Comparison of ENCODE assay signal across 22 cellular contexts in genomic region chr16:15913046-15913698, GRCh38. TPM values are rescaled to one million over a fixed set of nuclear protein-coding genes. Genes with fewer than 3 reads are reported as not detected.
DNase-seq lines count a peak whose midpoint lies in the region; ATAC-seq, FAIRE-seq and TF ChIP-seq lines count a peak whose summit lies in the region.
"Had no signal": no experiment of that assay in that cellular context is flagged by ENCODE, and none has a peak within 500 bp of the region (broad histone marks: within the 10 kb centered on the region; RNA-seq: fewer than 3 reads in every experiment).

No MANE protein-coding gene starts in this region.

- TF ChIP-seq POLR2A in HepG2 (IDR thresholded peaks at IDR 0.05; ENCODE audit: insufficient read depth in 1 of 2, low read depth in 2 of 2, low read length in 2 of 2) = no peak
- no peak for TF ChIP-seq POLR2A in right lobe of liver (IDR thresholded peaks at IDR 0.05)

- BruUV-seq in HepG2 (replicated peaks; lab: Mats Ljungman, UMichigan) = no TSS peak
- BruUV-seq in Calu3 (replicated peaks; lab: Mats Ljungman, UMichigan) = no TSS peak

- H3K36me3 ChIP-seq in HepG2 (replicated peaks in 1 of 2; ENCODE audit: control insufficient read depth in 1 of 2, insufficient read depth in 2 of 2, low read length in 2 of 2) (no peaks in the 10 kb centered on the region), right lobe of liver (no peaks in the 10 kb centered on the region), thymus (ENCODE audit: control insufficient read depth, insufficient read depth) (no peaks in the 10 kb centered on the region)
- H3K36me3 ChIP-seq: cardiac muscle cell, heart right ventricle, prostate gland, transverse colon had no signal

- TF ChIP-seq EP300 in HepG2 (IDR thresholded peaks at IDR 0.05; ENCODE audit: low read depth in 2 of 2, low read length in 2 of 2) = no peak
- TF ChIP-seq EP300 in HepG2 (CRISPR knock-in tag; IDR thresholded peaks at IDR 0.05; ENCODE audit: borderline replicate concordance) = no peak

- no peak overlapping the region for H3K27ac ChIP-seq in HepG2 (ENCODE audit: extremely low read length, insufficient read depth, low read length)
- H3K27ac ChIP-seq in right lobe of liver = no peak overlapping the region
- peak overlapping the region; percentile 3 for H3K27ac ChIP-seq in thymus (ENCODE audit: low read depth)
- H3K27ac ChIP-seq: cardiac muscle cell, heart right ventricle, prostate gland, transverse colon had no signal

- peak overlapping the region; percentile 78 to 84 for H3K27ac Mint-ChIP-seq in T-cell
- no peak overlapping the region for H3K27ac Mint-ChIP-seq in dendritic cell treated with granulocyte-macrophage colony-stimulating factor and Interleukin-4, amounts not matched to agents 40 ng/mL and 50 ng/mL, for 4 days
- no peak overlapping the region for H3K27ac Mint-ChIP-seq in Calu3 (ENCODE audit: unreplicated experiment)
- H3K27ac Mint-ChIP-seq: endodermal cell, H9, nephron had no signal

- H3K4me3 ChIP-seq in HepG2 (replicated peaks in 1 of 3; ENCODE audit: insufficient read depth in 1 of 3, low read depth in 2 of 3, low read length in 3 of 3) (no peak overlapping the region), right lobe of liver (no peak overlapping the region), thymus (ENCODE audit: low read length) (no peak overlapping the region)
- H3K4me3 ChIP-seq: cardiac muscle cell, heart right ventricle, prostate gland, transverse colon had no signal

- CTCF ChIA-PET in HepG2 (lab: Yijun Ruan, JAX; ENCODE audit: low intra/inter-chr PET ratio, low total read pairs) (no interaction called here), T-cell (lab: Charles Lee) (no interaction called here), Calu3 (lab: Charles Lee) (no interaction called here)

- H3K27me3 Mint-ChIP-seq in T-cell (no peaks in the 10 kb centered on the region), Calu3 (ENCODE audit: unreplicated experiment) (no peaks in the 10 kb centered on the region)
- H3K27me3 Mint-ChIP-seq in dendritic cell treated with granulocyte-macrophage colony-stimulating factor and Interleukin-4, amounts not matched to agents 40 ng/mL and 50 ng/mL, for 4 days = no peaks in the 10 kb centered on the region

- no peak for TF ChIP-seq RAD21 in HepG2 (CRISPR knock-in tag; IDR thresholded peaks at IDR 0.05)

- no peak for DNase-seq in HepG2 (ENCODE audit: low spot score)
- DNase-seq in right lobe of liver = no peak
- no peak for DNase-seq in T-cell
- DNase-seq in NCI-H774 (lab: John Stamatoyannopoulos, UW) = no peak
- DNase-seq in GM13977 (ENCODE audit: low spot score) = no peak
- DNase-seq in Calu3 = no peak
- DNase-seq: DMS53, endodermal cell, H9, heart right ventricle, NCI-H2081 treated with DMSO at 0.1 percent for 48 hours, NCI-H524, PC-3 had no signal

- WGBS in HepG2 (ENCODE audit: low lambda C conversion rate) = 28% methylated on average over 7 of the region's 7 CpGs
- WGBS in right lobe of liver (ENCODE audit: insufficient coverage, low coverage, low lambda C conversion rate, missing lambda C conversion rate) = 52% methylated on average over 7 of the region's 7 CpGs
- 87% methylated on average over 7 of the region's 7 CpGs for WGBS in thymus

- no peaks in the 10 kb centered on the region for H4K20me1 ChIP-seq in HepG2 (ENCODE audit: insufficient read depth, low read length)

- H3K27me3 ChIP-seq in HepG2 (ENCODE audit: control insufficient read depth in 1 of 2, insufficient read depth in 2 of 2, low read length in 2 of 2) = no peaks in the 10 kb centered on the region; a peak in 1 of 5 replicates
- no peaks in the 10 kb centered on the region for H3K27me3 ChIP-seq in right lobe of liver
- H3K27me3 ChIP-seq in thymus (ENCODE audit: control insufficient read depth, insufficient read depth) = no peaks in the 10 kb centered on the region
- H3K27me3 ChIP-seq: cardiac muscle cell, heart right ventricle, transverse colon had no signal

- in situ Hi-C loops in HepG2 (cut with HindIII; ENCODE audit: extremely low pct_ligation_motif_present, low pct_unique_long_range_greater_than_20kb) = no loop called here
- in situ Hi-C loops in GM13977 (cut with MboI; ENCODE audit: low pct_unique_long_range_greater_than_20kb, low sequenced_read_pairs, unreplicated experiment) = no loop called here

- no peak for FAIRE-seq in HepG2 (lab: Jason Lieb, UNC)
- FAIRE-seq: small intestine, TTC549 had no signal

- no peaks in the 10 kb centered on the region for H3K9me3 Mint-ChIP-seq in T-cell
- no peaks in the 10 kb centered on the region for H3K9me3 Mint-ChIP-seq in dendritic cell treated with granulocyte-macrophage colony-stimulating factor and Interleukin-4, amounts not matched to agents 40 ng/mL and 50 ng/mL, for 4 days
- H3K9me3 Mint-ChIP-seq in Calu3 (ENCODE audit: low read depth, unreplicated experiment) = no peaks in the 10 kb centered on the region
- H3K9me3 Mint-ChIP-seq: H9, nephron had no signal

- no peak overlapping the region for H3K9ac ChIP-seq in HepG2 (ENCODE audit: insufficient read depth, low read depth, low read length)

- peak overlapping the region; percentile 14; the same call in 1 of the 2 replicates for H3K4me2 ChIP-seq in HepG2 (ENCODE audit: low read depth, low read length)

- TF ChIP-seq CTCF in HepG2 (CRISPR knock-in tag; IDR thresholded peaks at IDR 0.05) (no peak), right lobe of liver (IDR thresholded peaks at IDR 0.05) (no peak), GM13977 (IDR thresholded peaks at IDR 0.05; ENCODE audit: extremely low read depth, insufficient read depth, missing control alignments) (no peak), Calu3 (IDR thresholded peaks at IDR 0.05; ENCODE audit: unreplicated experiment) (no peak)

- H3K4me1 ChIP-seq in HepG2 (ENCODE audit: insufficient read depth, low read length) (peaks cover 21% of the 10 kb centered on the region), right lobe of liver (no peaks in the 10 kb centered on the region), thymus (ENCODE audit: control insufficient read depth, insufficient read depth, low read length) (peaks cover 3% of the 10 kb centered on the region)
- H3K4me1 ChIP-seq: heart right ventricle, prostate gland had no signal

- H3K4me1 Mint-ChIP-seq in T-cell (peaks cover 15 to 20% (median 19%) of the 10 kb centered on the region in 3 donors), Calu3 (ENCODE audit: low read depth, unreplicated experiment) (no peaks in the 10 kb centered on the region)
- peaks cover 9% of the 10 kb centered on the region for H3K4me1 Mint-ChIP-seq in dendritic cell treated with granulocyte-macrophage colony-stimulating factor and Interleukin-4, amounts not matched to agents 40 ng/mL and 50 ng/mL, for 4 days (ENCODE audit: low read depth)
- H3K4me1 Mint-ChIP-seq: endodermal cell, nephron had no signal

- intact Hi-C loops in HepG2 (cut with micrococcal nuclease; ENCODE audit: unreplicated experiment) (no loop called here), right lobe of liver (cut with DNase I) (no loop called here), Calu3 (cut with micrococcal nuclease; ENCODE audit: unreplicated experiment) (no loop called here)
- intact Hi-C loops in dendritic cell treated with granulocyte-macrophage colony-stimulating factor and Interleukin-4, amounts not matched to agents 40 ng/mL and 50 ng/mL, for 4 days (cut with micrococcal nuclease) = no loop called here

- H3K36me3 Mint-ChIP-seq in T-cell = no peaks in the 10 kb centered on the region
- H3K36me3 Mint-ChIP-seq in dendritic cell treated with granulocyte-macrophage colony-stimulating factor and Interleukin-4, amounts not matched to agents 40 ng/mL and 50 ng/mL, for 4 days (ENCODE audit: low read depth) = no peaks in the 10 kb centered on the region
- no peaks in the 10 kb centered on the region for H3K36me3 Mint-ChIP-seq in Calu3 (ENCODE audit: insufficient read depth, unreplicated experiment)

- POLR2A ChIA-PET in HepG2 (lab: Yijun Ruan, JAX) (interaction anchor here (1.6 kb wide), 1 partner anchor 14 kb away, joined by 3 read pairs; no protein-coding TSS in a partner anchor), T-cell (lab: Charles Lee) (interaction anchor here in 1 of 2 donors (0.6 kb wide), 1 partner anchor 147 kb away, joined by 3 read pairs; no protein-coding TSS in a partner anchor)

- H3K9me3 ChIP-seq in HepG2 (ENCODE audit: low read length) (no peaks in the 10 kb centered on the region), right lobe of liver (no peaks in the 10 kb centered on the region), thymus (ENCODE audit: control insufficient read depth) (no peaks in the 10 kb centered on the region)
- H3K9me3 ChIP-seq: heart right ventricle, prostate gland, transverse colon had no signal

- H3K4me3 Mint-ChIP-seq in T-cell (peak overlapping the region; percentile 17 to 70 (median 35)), Calu3 (ENCODE audit: low read depth, unreplicated experiment) (no peak overlapping the region)
- peak overlapping the region; percentile 24 for H3K4me3 Mint-ChIP-seq in dendritic cell treated with granulocyte-macrophage colony-stimulating factor and Interleukin-4, amounts not matched to agents 40 ng/mL and 50 ng/mL, for 4 days
- H3K4me3 Mint-ChIP-seq: endodermal cell, H9, nephron had no signal

- ATAC-seq in HepG2 (no peak), right lobe of liver (no peak), T-cell (replicated peaks in 1 of 4) (no peak)
- ATAC-seq: heart right ventricle, PC-3 had no signal

- H2AFZ ChIP-seq in HepG2 (ENCODE audit: low read length) = no peak overlapping the region

- no peaks in the 10 kb centered on the region for H3K79me2 ChIP-seq in HepG2 (ENCODE audit: insufficient read depth, low read length)

RNA-seq across cellular contexts. Expression of gene CEP20, which starts 24.8 kb away (rescaled TPM):
- total RNA-seq in HepG2 (2016; rRNA removed; fragmentation: Illumina TruSeq; extraction: Trizol) (54.1 and 84.4 TPM in 2 replicates), right lobe of liver (10 to 100 TPM; 13.3 to 28.3 (median 18.3) TPM), T-cell (10 to 100 TPM; 17.2 to 25.9 (median 25.2) TPM), Calu3 (2022) (44.0 and 52.4 TPM in 2 replicates)
- 22.6 and 28.5 TPM in 2 replicates for total RNA-seq in HepG2 (2016; cell fraction: cytosol; rRNA removed; fragmentation: Illumina TruSeq; extraction: Trizol; ENCODE audit: low read depth)
- 61.5 and 89.9 TPM in 2 replicates for total RNA-seq in HepG2 (2016; cell fraction: insoluble cytoplasmic fraction; rRNA removed; fragmentation: Illumina TruSeq; extraction: Trizol)
- total RNA-seq in HepG2 (2016; cell fraction: membrane; rRNA removed; fragmentation: Illumina TruSeq; extraction: Trizol) = 54.3 and 65.9 TPM in 2 replicates
- 25.7 and 28.2 TPM in 2 replicates for total RNA-seq in HepG2 (2016; cell fraction: nucleus; rRNA removed; fragmentation: Illumina TruSeq; extraction: Trizol)
- polyA plus RNA-seq in HepG2 (2011; rRNA removed) (30.2 and 53.0 TPM in 2 replicates), thymus (34.0 TPM)
- 17.3 and 23.5 TPM in 2 replicates for polyA plus RNA-seq in HepG2 (2011; cell fraction: cytosol; rRNA removed)
- 4.7 and 7.5 TPM in 2 replicates for polyA plus RNA-seq in HepG2 (2011; cell fraction: nucleus; rRNA removed)
- 40.3 and 58.2 TPM in 2 replicates for polyA plus RNA-seq in HepG2 (2012)
- 22.4 and 22.6 TPM in 2 replicates for polyA plus RNA-seq in HepG2 (2016; cell fraction: cytosol; fragmentation: Illumina TruSeq; extraction: Trizol; ENCODE audit: low read depth)
- 106 and 119 TPM in 2 replicates for polyA plus RNA-seq in HepG2 (2016; cell fraction: insoluble cytoplasmic fraction; fragmentation: Illumina TruSeq; extraction: Trizol; ENCODE audit: low read depth)
- 48.2 and 52.2 TPM in 2 replicates for polyA plus RNA-seq in HepG2 (2016; cell fraction: membrane; fragmentation: Illumina TruSeq; extraction: Trizol; ENCODE audit: low read depth)
- polyA plus RNA-seq in HepG2 (2016; cell fraction: nucleus; fragmentation: Illumina TruSeq; extraction: Trizol; ENCODE audit: insufficient read depth, low read depth) = 47.9 and 51.6 TPM in 2 replicates
- polyA minus RNA-seq in HepG2 (2011; rRNA and poly(A)+ RNA removed; ENCODE audit: low replicate concordance) = 10.7 and 14.1 TPM in 2 replicates
- polyA minus RNA-seq in HepG2 (2011; cell fraction: cytosol; rRNA and poly(A)+ RNA removed) = 27.9 and 32.3 TPM in 2 replicates
- polyA minus RNA-seq in HepG2 (2011; cell fraction: nucleus; rRNA and poly(A)+ RNA removed) = 14.0 and 15.2 TPM in 2 replicates

RNA-seq across cellular contexts. Expression of gene ABCC1, which starts 36.2 kb away (rescaled TPM):
- total RNA-seq in HepG2 (2016; rRNA removed; fragmentation: Illumina TruSeq; extraction: Trizol) = 10.2 and 13.0 TPM in 2 replicates
- 6.2 and 6.4 TPM in 2 replicates for total RNA-seq in HepG2 (2016; cell fraction: cytosol; rRNA removed; fragmentation: Illumina TruSeq; extraction: Trizol; ENCODE audit: low read depth)
- 8.4 and 12.8 TPM in 2 replicates for total RNA-seq in HepG2 (2016; cell fraction: insoluble cytoplasmic fraction; rRNA removed; fragmentation: Illumina TruSeq; extraction: Trizol)
- total RNA-seq in HepG2 (2016; cell fraction: membrane; rRNA removed; fragmentation: Illumina TruSeq; extraction: Trizol) = 7.7 and 8.5 TPM in 2 replicates
- 23.8 and 28.6 TPM in 2 replicates for total RNA-seq in HepG2 (2016; cell fraction: nucleus; rRNA removed; fragmentation: Illumina TruSeq; extraction: Trizol)
- polyA plus RNA-seq in HepG2 (2011; rRNA removed) = 30.6 and 38.1 TPM in 2 replicates
- polyA plus RNA-seq in HepG2 (2011; cell fraction: cytosol; rRNA removed) = 14.1 and 14.7 TPM in 2 replicates
- polyA plus RNA-seq in HepG2 (2011; cell fraction: nucleus; rRNA removed) = 110 and 133 TPM in 2 replicates
- polyA plus RNA-seq in HepG2 (2012) = 23.1 and 36.8 TPM in 2 replicates
- polyA plus RNA-seq in HepG2 (2016; cell fraction: cytosol; fragmentation: Illumina TruSeq; extraction: Trizol; ENCODE audit: low read depth) = 1.3 TPM in 2 replicates
- 6.5 and 9.3 TPM in 2 replicates for polyA plus RNA-seq in HepG2 (2016; cell fraction: insoluble cytoplasmic fraction; fragmentation: Illumina TruSeq; extraction: Trizol; ENCODE audit: low read depth)
- 2.5 and 3.5 TPM in 2 replicates for polyA plus RNA-seq in HepG2 (2016; cell fraction: membrane; fragmentation: Illumina TruSeq; extraction: Trizol; ENCODE audit: low read depth)
- polyA plus RNA-seq in HepG2 (2016; cell fraction: nucleus; fragmentation: Illumina TruSeq; extraction: Trizol; ENCODE audit: insufficient read depth, low read depth) = 47.8 and 49.6 TPM in 2 replicates
- 87.8 and 152 TPM in 2 replicates for polyA minus RNA-seq in HepG2 (2011; rRNA and poly(A)+ RNA removed; ENCODE audit: low replicate concordance)
- 36.7 and 46.7 TPM in 2 replicates for polyA minus RNA-seq in HepG2 (2011; cell fraction: cytosol; rRNA and poly(A)+ RNA removed)
- 61.3 and 64.6 TPM in 2 replicates for polyA minus RNA-seq in HepG2 (2011; cell fraction: nucleus; rRNA and poly(A)+ RNA removed)
- total RNA-seq in right lobe of liver = 1 to 10 TPM; 1.9 to 6.7 (median 4.1) TPM
- total RNA-seq in T-cell = 10 to 100 TPM; 59.4 to 68.1 (median 63.0) TPM
- 18.1 TPM for polyA plus RNA-seq in thymus
- total RNA-seq in Calu3 (2022) = 46.3 and 46.4 TPM in 2 replicates

RNA-seq across cellular contexts. Expression of gene MYH11, which starts 56.3 kb away (rescaled TPM):
- total RNA-seq in HepG2 (2016; rRNA removed; fragmentation: Illumina TruSeq; extraction: Trizol) = not detected in 2 replicates
- total RNA-seq in HepG2 (2016; cell fraction: cytosol; rRNA removed; fragmentation: Illumina TruSeq; extraction: Trizol; ENCODE audit: low read depth) = not detected in 2 replicates
- not detected in 2 replicates for total RNA-seq in HepG2 (2016; cell fraction: insoluble cytoplasmic fraction; rRNA removed; fragmentation: Illumina TruSeq; extraction: Trizol)
- not detected in 2 replicates for total RNA-seq in HepG2 (2016; cell fraction: membrane; rRNA removed; fragmentation: Illumina TruSeq; extraction: Trizol)
- total RNA-seq in HepG2 (2016; cell fraction: nucleus; rRNA removed; fragmentation: Illumina TruSeq; extraction: Trizol) = not detected in 2 replicates
- polyA plus RNA-seq in HepG2 (2011; rRNA removed) = not detected in 2 replicates
- not detected in 2 replicates for polyA plus RNA-seq in HepG2 (2011; cell fraction: cytosol; rRNA removed)
- polyA plus RNA-seq in HepG2 (2011; cell fraction: nucleus; rRNA removed) = not detected in 2 replicates
- 0.25 and 0.60 TPM in 2 replicates for polyA plus RNA-seq in HepG2 (2012)
- polyA plus RNA-seq in HepG2 (2016; cell fraction: cytosol; fragmentation: Illumina TruSeq; extraction: Trizol; ENCODE audit: low read depth) = not detected in 2 replicates
- polyA plus RNA-seq in HepG2 (2016; cell fraction: insoluble cytoplasmic fraction; fragmentation: Illumina TruSeq; extraction: Trizol; ENCODE audit: low read depth) = not detected in 2 replicates
- not detected in 2 replicates for polyA plus RNA-seq in HepG2 (2016; cell fraction: membrane; fragmentation: Illumina TruSeq; extraction: Trizol; ENCODE audit: low read depth)
- polyA plus RNA-seq in HepG2 (2016; cell fraction: nucleus; fragmentation: Illumina TruSeq; extraction: Trizol; ENCODE audit: insufficient read depth, low read depth) = not detected in 2 replicates
- polyA minus RNA-seq in HepG2 (2011; rRNA and poly(A)+ RNA removed; ENCODE audit: low replicate concordance) = 0.14 TPM in 1 of 2 replicates, not detected in the other
- polyA minus RNA-seq in HepG2 (2011; cell fraction: cytosol; rRNA and poly(A)+ RNA removed) = not detected in 2 replicates
- not detected in 2 replicates for polyA minus RNA-seq in HepG2 (2011; cell fraction: nucleus; rRNA and poly(A)+ RNA removed)
- total RNA-seq in right lobe of liver = 1 to 10 TPM; 1.5 to 3.9 (median 2.7) TPM
- total RNA-seq in T-cell = under 1 TPM in 3 of 5 donors, not detected in 2; 0.56 to 0.93 (median 0.66) TPM
- polyA plus RNA-seq in thymus = 26.6 TPM
- 0.05 TPM in 1 of 2 replicates, not detected in the other for total RNA-seq in Calu3 (2022)
- total RNA-seq: lung microvascular endothelial cell, PC-3 had no signal

Comparison
In these comparisons a context has a peak if more than half of its experiments do, and no peak if none do; other contexts are left out.
1. H3K27ac Mint-ChIP-seq: peak in T-cell (2 of 2); none in dendritic cell treated with granulocyte-macrophage colony-stimulating factor and Interleukin-4, amounts not matched to agents 40 ng/mL and 50 ng/mL, for 4 days (single experiment) and Calu3 (single experiment).